In genomic region chr1:168819668-168820067, GRCh38 we compare ENCODE assay signal across 8 cellular contexts.
"Had no signal": no experiment of that assay in that cellular context is flagged by ENCODE, and none has a peak within 500 bp of the region (broad histone marks: within the 10 kb centered on the region; RNA-seq: fewer than 3 reads in every experiment).

No MANE protein-coding gene starts in this region.

- DNase-seq: GM23248, GOT3, H7, IMR-90, KBM-7 had no signal

- H3K9ac ChIP-seq: GM23248 had no signal

- H2AFZ ChIP-seq: GM23248 had no signal

- H3K36me3 ChIP-seq: HAP-1 had no signal

- ATAC-seq: HCT116 had no signal

- H3K9me3 ChIP-seq: HAP-1 had no signal

- H3K4me3 ChIP-seq: GM23248, HAP-1 had no signal

- H3K27ac ChIP-seq: GM23248 had no signal

- H3K4me1 ChIP-seq: HAP-1 had no signal

- FAIRE-seq: HTR-8/SVneo had no signal
